Comparison of ENCODE assay signal across 32 cellular contexts in genomic region chrX:47918274-47918673, GRCh38.
"Had no signal": no experiment of that assay in that cellular context is flagged by ENCODE, and none has a peak within 500 bp of the region (broad histone marks: within the 10 kb centered on the region; RNA-seq: fewer than 3 reads in every experiment).

No MANE protein-coding gene starts in this region.

- H3K4me2 ChIP-seq: smooth muscle cell had no signal

- H3K4me3 ChIP-seq: ovary, psoas muscle, skin epidermis, smooth muscle cell, spleen, stomach, thoracic aorta, thyroid gland, tibial nerve, upper lobe of left lung, vagina had no signal

- H3K27me3 Mint-ChIP-seq: naive thymus-derived CD8-positive, alpha-beta T cell; natural killer cell treated with Interleukin-12 subunit alpha and Interleukin-12 subunit beta and Interleukin-15 and Interleukin-18, amount 100 ng/mL, for 72 hours; progenitor cell of endocrine pancreas; stimulated activated memory B cell treated with anti-CD40 and anti-IgM and Interleukin-4, amounts not matched to agents 10 μg/mL and 1 μg/mL and 100 μg/mL, for 72 hours; stimulated activated naive CD8-positive, alpha-beta T cell treated with anti-CD3 and anti-CD28 coated beads, Interleukin-15, Interleukin-2, amounts not matched to agents 100 ng/mL and 50 ng/mL, for 24 hours had no signal

- H3K9ac ChIP-seq: parathyroid adenoma had no signal

- H3K36me3 ChIP-seq: neutrophil, ovary had no signal

- H3K4me1 ChIP-seq: parathyroid adenoma, psoas muscle, spleen, stomach, thyroid gland, tibial nerve, upper lobe of left lung, vagina had no signal

- ATAC-seq: naive thymus-derived CD8-positive, alpha-beta T cell; natural killer cell treated with Interleukin-12 subunit alpha and Interleukin-12 subunit beta and Interleukin-15 and Interleukin-18, amount 100 ng/mL, for 72 hours; psoas muscle; right cardiac atrium; sciatic nerve; stimulated activated memory B cell treated with anti-CD40 and anti-IgM and Interleukin-4, amounts not matched to agents 10 μg/mL and 1 μg/mL and 100 μg/mL, for 72 hours had no signal

- H3K27me3 ChIP-seq: neutrophil, ovary, spleen, stomach, thyroid gland, tibial nerve, upper lobe of left lung, vagina had no signal

- H3K27ac ChIP-seq: neutrophil, ovary, parathyroid adenoma, psoas muscle, skin epidermis, spleen, stomach, thoracic aorta, thyroid gland, tibial nerve, upper lobe of left lung, vagina had no signal

- H3K4me3 Mint-ChIP-seq: naive thymus-derived CD8-positive, alpha-beta T cell; natural killer cell treated with Interleukin-12 subunit alpha and Interleukin-12 subunit beta and Interleukin-15 and Interleukin-18, amount 100 ng/mL, for 72 hours; nephron progenitor cell; neural crest cell; stimulated activated memory B cell treated with anti-CD40 and anti-IgM and Interleukin-4, amounts not matched to agents 10 μg/mL and 1 μg/mL and 100 μg/mL, for 72 hours; stimulated activated naive CD8-positive, alpha-beta T cell treated with anti-CD3 and anti-CD28 coated beads, Interleukin-15, Interleukin-2, amounts not matched to agents 100 ng/mL and 50 ng/mL, for 24 hours had no signal

- H3K27ac Mint-ChIP-seq: naive thymus-derived CD8-positive, alpha-beta T cell; natural killer cell treated with Interleukin-12 subunit alpha and Interleukin-12 subunit beta and Interleukin-15 and Interleukin-18, amount 100 ng/mL, for 72 hours; nephron progenitor cell; progenitor cell of endocrine pancreas; stimulated activated memory B cell treated with anti-CD40 and anti-IgM and Interleukin-4, amounts not matched to agents 10 μg/mL and 1 μg/mL and 100 μg/mL, for 72 hours; stimulated activated naive CD8-positive, alpha-beta T cell treated with anti-CD3 and anti-CD28 coated beads, Interleukin-15, Interleukin-2, amounts not matched to agents 100 ng/mL and 50 ng/mL, for 24 hours had no signal

- H2AFZ ChIP-seq: parathyroid adenoma had no signal

- H3K9me3 ChIP-seq: thyroid gland, vagina had no signal

- H3K4me1 Mint-ChIP-seq: naive thymus-derived CD8-positive, alpha-beta T cell; nephron progenitor cell; neural crest cell; stimulated activated memory B cell treated with anti-CD40 and anti-IgM and Interleukin-4, amounts not matched to agents 10 μg/mL and 1 μg/mL and 100 μg/mL, for 72 hours had no signal

- FAIRE-seq: urothelium cell line had no signal

- DNase-seq: naive thymus-derived CD8-positive, alpha-beta T cell; nephron progenitor cell; occipital lobe; ovary; posterior cingulate gyrus; psoas muscle; right cardiac atrium; spleen; stimulated activated CD4-positive, alpha-beta T cell treated with anti-CD3 and anti-CD28 coated beads, Interleukin-12 subunit alpha, Interleukin-12 subunit beta, amount 100 ng/mL, for 4 hours; stimulated activated CD4-positive, alpha-beta T cell treated with anti-CD3 and anti-CD28 coated beads, Interleukin-1b, Interleukin-23, amount 100 ng/mL, for 48 hours; stimulated activated CD4-positive, alpha-beta T cell treated with anti-CD3 and anti-CD28 coated beads, Interleukin-4, amount 100 ng/mL, for 1 hour; stimulated activated CD4-positive, alpha-beta T cell treated with anti-CD3 and anti-CD28 coated beads, Interleukin-4, amount 100 ng/mL, for 4 hours; stimulated activated CD8-positive, alpha-beta memory T cell treated with anti-CD3 and anti-CD28 coated beads, Interleukin-4, amount 100 ng/mL, for 48 hours; stimulated activated naive CD4-positive, alpha-beta T cell treated with Interleukin-2 at 50 U/mL for 16 hours; stomach; thyroid gland; trophoblast cell; upper lobe of left lung had no signal

- H3K79me2 ChIP-seq: parathyroid adenoma had no signal
